13 cellular contexts compared by ENCODE assay signal in the genomic region with DNA sequence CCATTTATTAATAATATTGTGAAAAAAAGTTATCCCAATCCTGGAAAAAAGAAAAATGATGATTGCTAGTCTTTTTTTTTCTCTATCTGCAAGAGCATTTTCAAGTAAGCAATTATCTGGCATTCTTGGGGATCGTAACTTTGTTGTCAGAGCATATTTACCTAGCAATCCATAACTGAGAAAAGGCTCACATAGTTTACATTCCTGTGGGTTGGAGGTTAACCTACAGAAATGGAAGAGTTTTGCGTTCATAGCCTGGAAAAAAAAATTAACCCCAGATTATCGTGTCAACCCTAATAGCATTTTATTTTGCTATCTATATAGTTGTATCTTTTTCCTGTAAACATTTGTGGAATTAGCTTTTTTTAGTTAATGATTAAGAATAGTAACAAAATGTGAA.
A peak's percentile ranks its signal among the peaks of the same experiment; 100 is the strongest.
DNase-seq lines count a peak whose midpoint lies in the region; ATAC-seq, FAIRE-seq and TF ChIP-seq lines count a peak whose summit lies in the region.
"Had no signal": no experiment of that assay in that cellular context is flagged by ENCODE, and none has a peak within 500 bp of the region (broad histone marks: within the 10 kb centered on the region; RNA-seq: fewer than 3 reads in every experiment).

No MANE protein-coding gene starts in this region.

- H4K8ac ChIP-seq in mesenchymal stem cell (ENCODE audit: low read length): no peak overlapping the region

- H3K9me3 ChIP-seq in mesenchymal stem cell (ENCODE audit: control insufficient read depth, low read length): no peaks in the 10 kb centered on the region
- H3K9me3 ChIP-seq: prostate gland had no signal

- WGBS in mesenchymal stem cell: 0% methylated on average over 1 of the region's 3 CpGs

- POLR2A ChIA-PET in BJ (lab: Charles Lee): no interaction called here

- H3K14ac ChIP-seq in mesenchymal stem cell (ENCODE audit: low read length in 2 of 2): no peak overlapping the region

- H3K36me3 ChIP-seq in BJ (ENCODE audit: control insufficient read depth, insufficient read depth, low read length) (no peaks in the 10 kb centered on the region), bronchial epithelial cell (ENCODE audit: control insufficient read depth, insufficient read depth, low read length) (no peaks in the 10 kb centered on the region), mesenchymal stem cell (ENCODE audit: control insufficient read depth in 1 of 2, insufficient read depth in 2 of 2, low read depth in 1 of 2, low read length in 2 of 2) (no peaks in the 10 kb centered on the region)
- H3K36me3 ChIP-seq: prostate gland had no signal

- no peak overlapping the region for H3K18ac ChIP-seq in mesenchymal stem cell (ENCODE audit: low read depth in 1 of 2, low read length in 2 of 2)

- H4K91ac ChIP-seq in mesenchymal stem cell (ENCODE audit: low read length): no peak overlapping the region

- no peak overlapping the region for H2BK120ac ChIP-seq in mesenchymal stem cell (ENCODE audit: low read depth, low read length)

- no peaks in the 10 kb centered on the region for H3K79me1 ChIP-seq in mesenchymal stem cell (replicated peaks; ENCODE audit: low read length, poor library complexity, severe bottlenecking)

- no peak overlapping the region for H3K27ac ChIP-seq in mesenchymal stem cell (ENCODE audit: low read length, poor library complexity, severe bottlenecking)
- H3K27ac ChIP-seq: prostate gland, SK-N-MC had no signal

- H2BK12ac ChIP-seq in mesenchymal stem cell (ENCODE audit: low read length in 2 of 2): no peak overlapping the region

- TF ChIP-seq POLR2A in GM12891 (IDR thresholded peaks at IDR 0.05; ENCODE audit: low read depth, low read length): no peak

- peaks cover 11% of the 10 kb centered on the region for H3K27me3 ChIP-seq in BJ (ENCODE audit: control insufficient read depth, insufficient read depth, low read length)
- no peaks in the 10 kb centered on the region for H3K27me3 ChIP-seq in bronchial epithelial cell (ENCODE audit: control insufficient read depth, insufficient read depth, low read length)
- peaks cover 0 to 32% of the 10 kb centered on the region in 2 experiments for H3K27me3 ChIP-seq in mesenchymal stem cell (ENCODE audit: control insufficient read depth in 1 of 2, insufficient read depth in 1 of 2, low read length in 2 of 2)

- FAIRE-seq in bronchial epithelial cell (lab: Jason Lieb, UNC): no peak
- no peak for FAIRE-seq in GM12891 (lab: Jason Lieb, UNC)

- no peak overlapping the region for H3K23ac ChIP-seq in mesenchymal stem cell (ENCODE audit: low read length in 2 of 2)

- no peak for ATAC-seq in HG02571 (IDR thresholded peaks at IDR 0.05; ENCODE audit: unreplicated experiment)

- peak; percentile 47 for DNase-seq in BJ (ENCODE audit: low read depth)
- DNase-seq in bronchial epithelial cell (ENCODE audit: low read depth): peak; percentile 67
- DNase-seq in mesenchymal stem cell: peak; percentile 74
- DNase-seq in DMS79 (lab: John Stamatoyannopoulos, UW): no peak
- no peak for DNase-seq in NCI-H524 (lab: John Stamatoyannopoulos, UW)
- DNase-seq in GM12891 (ENCODE audit: insufficient read length, low spot score): no peak
- DNase-seq: AML-193; NCI-H2107; stimulated activated CD4-positive, alpha-beta T cell treated with anti-CD3 and anti-CD28 coated beads, Interleukin-2, amount 100 ng/mL, for 24 hours had no signal

- no peak overlapping the region for H2BK5ac ChIP-seq in mesenchymal stem cell (ENCODE audit: low read depth, low read length, poor library complexity, severe bottlenecking)

- H3K4me2 ChIP-seq in mesenchymal stem cell (ENCODE audit: low read length, poor library complexity, severe bottlenecking): no peak overlapping the region

- H3K4me3 ChIP-seq in BJ (ENCODE audit: low read depth, low read length) (no peak overlapping the region), bronchial epithelial cell (ENCODE audit: low read depth, low read length) (no peak overlapping the region), mesenchymal stem cell (ENCODE audit: insufficient read depth in 1 of 2, low read depth in 1 of 2, low read length in 2 of 2) (no peak overlapping the region)
- H3K4me3 ChIP-seq: prostate gland, SK-N-MC had no signal

- H3K4ac ChIP-seq in mesenchymal stem cell (ENCODE audit: low read depth in 1 of 2, low read length in 2 of 2): no peak overlapping the region

- peaks cover 1% of the 10 kb centered on the region for H3K4me1 ChIP-seq in mesenchymal stem cell (ENCODE audit: control insufficient read depth, insufficient read depth, low read depth, low read length)

- TF ChIP-seq CTCF in BJ (IDR thresholded peaks at IDR 0.05; ENCODE audit: insufficient read depth, low read depth, low read length) (no peak), bronchial epithelial cell (IDR thresholded peaks at IDR 0.05; ENCODE audit: insufficient read depth, low read length, severe bottlenecking) (no peak)

- TF ChIP-seq EP300 in Ishikawa (IDR thresholded peaks at IDR 0.05; ENCODE audit: borderline replicate concordance): peak; percentile 42; the same call in 1 of the 2 replicates

- no peak overlapping the region for H2AFZ ChIP-seq in mesenchymal stem cell (ENCODE audit: low read depth, low read length)

- no peak overlapping the region for H2AK5ac ChIP-seq in mesenchymal stem cell (ENCODE audit: low read length, severe bottlenecking)

- no peak for TF ChIP-seq RAD21 in Ishikawa (IDR thresholded peaks at IDR 0.05; ENCODE audit: low read depth)

- CTCF ChIA-PET in BJ (lab: Yijun Ruan, JAX): interaction anchor here (0.5 to 1.5 kb wide), 4 partner anchors 19 to 183 kb away, joined by 3 to 4 read pairs (median 3); no protein-coding TSS in a partner anchor

- H2BK15ac ChIP-seq in mesenchymal stem cell (ENCODE audit: low read depth, poor library complexity, severe bottlenecking): no peak overlapping the region

- no peak overlapping the region for H3K9ac ChIP-seq in mesenchymal stem cell (ENCODE audit: low read length)

TF ChIP-seq in Ishikawa, 13 proteins besides CTCF, POLR2A, EP300 and RAD21:
- TF ChIP-seq YY1 (IDR thresholded peaks at IDR 0.05; ENCODE audit: low read depth) (no peak), TEAD4 (IDR thresholded peaks at IDR 0.05) (peak; percentile 91)

TF ChIP-seq in GM12891, 5 proteins besides CTCF, POLR2A, EP300 and RAD21:
- TF ChIP-seq TAF1 (IDR thresholded peaks at IDR 0.05; ENCODE audit: low read depth, low read length) (no peak), SPI1 (IDR thresholded peaks at IDR 0.05; ENCODE audit: low read depth, low read length) (no peak), POLR2AphosphoS5 (IDR thresholded peaks at IDR 0.05; ENCODE audit: low read depth, low read length) (no peak), PAX5 (IDR thresholded peaks at IDR 0.05; ENCODE audit: insufficient read depth, low read length, severe bottlenecking) (no peak), POU2F2 (IDR thresholded peaks at IDR 0.05; ENCODE audit: low read depth, low read length) (no peak)

Comparison
In these comparisons a context has a peak if more than half of its experiments do, and no peak if none do; other contexts are left out.
1. DNase-seq: peak in BJ (single experiment), bronchial epithelial cell (single experiment) and mesenchymal stem cell (single experiment); none in DMS79 (single experiment), NCI-H524 (0 of 2) and GM12891 (single experiment).